ENCODE assay signal across 1 cellular context in genomic region chr10:63236113-63236935, GRCh38.
A peak's percentile ranks its signal among the peaks of the same experiment; 100 is the strongest.
TF ChIP-seq lines count a peak whose summit lies in the region.

No MANE protein-coding gene starts in this region.

TF ChIP-seq in IMR-90, 13 proteins besides CTCF, POLR2A, EP300 and RAD21 (continued from another document):
- peak; percentile 51; the same call in 1 of the 2 replicates for TF ChIP-seq CEBPB (IDR thresholded peaks at IDR 0.05; ENCODE audit: low read depth, low read length)
- no peak for TF ChIP-seq CHD1 (IDR thresholded peaks at IDR 0.05; ENCODE audit: low read depth, low read length)
TF ChIP-seq in IMR-90: peak in this region for 5.
